ENCODE assay signal across 8 cellular contexts in the genomic region with DNA sequence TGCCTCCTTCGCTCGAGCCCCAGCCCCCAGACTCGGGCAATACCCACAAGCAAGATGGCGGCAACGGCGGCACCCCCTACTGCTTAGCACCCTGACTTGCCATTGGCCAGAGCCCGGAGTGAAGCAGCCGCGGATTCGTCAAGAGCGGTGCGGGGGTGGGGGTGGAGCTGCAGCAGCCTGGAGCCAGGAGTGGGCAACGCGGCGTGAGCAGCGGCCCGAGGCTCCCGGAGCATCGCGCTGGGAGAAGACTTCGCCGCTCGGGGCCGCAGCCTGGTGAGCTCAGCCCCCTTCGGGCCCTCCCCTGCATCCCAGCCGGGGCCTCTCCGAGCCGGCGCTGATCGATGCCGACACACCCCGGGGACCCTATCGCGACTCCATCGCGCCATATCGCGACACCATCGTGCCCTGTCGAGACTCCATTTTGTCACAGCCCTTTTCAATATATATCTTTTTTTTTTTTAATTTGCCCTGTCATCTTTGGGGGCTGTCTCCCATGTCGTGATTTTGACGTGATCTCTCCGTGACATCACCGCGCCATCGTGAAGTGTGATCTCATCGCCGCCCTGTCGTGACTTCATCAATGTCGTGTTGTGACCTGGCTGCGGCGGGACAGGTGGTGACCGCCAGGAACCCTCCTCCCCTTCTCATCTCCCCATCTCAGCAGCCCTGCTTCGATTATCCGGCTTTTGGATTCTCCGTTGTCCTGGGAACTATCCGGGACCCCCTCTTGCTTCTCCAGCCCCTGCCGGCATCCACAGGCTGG. TPM values are rescaled to one million over a fixed set of nuclear protein-coding genes. Genes with fewer than 3 reads are reported as not detected.
DNase-seq lines count a peak whose midpoint lies in the region; ATAC-seq and TF ChIP-seq lines count a peak whose summit lies in the region.

Gene NCDN, plus strand, starts transcription at position 189 of the 763 bp plus-strand sequence. Its CDS starts 392 bp downstream, at position 581.

- H3K27me3 Mint-ChIP-seq in activated CD4-positive, alpha-beta T cell treated with anti-CD3 and anti-CD28 coated beads, Interleukin-2, amount 10 ng/mL, durations not matched to agents 7 days and 5 days = no peaks in the 10 kb centered on the region

- H3K27me3 ChIP-seq in BJ (ENCODE audit: control insufficient read depth, insufficient read depth, low read length) = no peaks in the 10 kb centered on the region

- TF ChIP-seq CTCF in BJ (IDR thresholded peaks at IDR 0.05; ENCODE audit: insufficient read depth, low read depth, low read length) = no peak

- POLR2A ChIA-PET in BJ (lab: Charles Lee) = interaction anchor here (0.7 kb wide), 1 partner anchor 410 kb away, joined by 3 read pairs; no protein-coding TSS in a partner anchor
- POLR2A ChIA-PET in activated CD4-positive, alpha-beta T cell treated with anti-CD3 and anti-CD28 coated beads, Interleukin-2, amount 10 ng/mL, durations not matched to agents 7 days and 5 days (lab: Charles Lee) = interaction anchor here (0.7 to 1.0 kb wide), 2 partner anchors 19 to 48 kb away, joined by 4 to 13 read pairs; no protein-coding TSS in a partner anchor

- CTCF ChIA-PET in BJ (lab: Yijun Ruan, JAX) = interaction anchor here (1.0 to 4.6 kb wide), 7 partner anchors 9 to 705 kb away, joined by 3 to 60 read pairs (median 5); no protein-coding TSS in a partner anchor
- CTCF ChIA-PET in activated CD4-positive, alpha-beta T cell treated with anti-CD3 and anti-CD28 coated beads, Interleukin-2, amount 10 ng/mL, durations not matched to agents 7 days and 5 days (lab: Charles Lee) = interaction anchor here (0.6 to 2.4 kb wide), 6 partner anchors 9 to 170 kb away, joined by 3 to 7 read pairs (median 4); no protein-coding TSS in a partner anchor

- peaks cover 50% of the 10 kb centered on the region for H3K4me1 Mint-ChIP-seq in activated CD4-positive, alpha-beta T cell treated with anti-CD3 and anti-CD28 coated beads, Interleukin-2, amount 10 ng/mL, durations not matched to agents 7 days and 5 days

- peaks cover 4% of the 10 kb centered on the region for H3K36me3 ChIP-seq in BJ (ENCODE audit: control insufficient read depth, insufficient read depth, low read length)

- H3K4me3 Mint-ChIP-seq in activated CD4-positive, alpha-beta T cell treated with anti-CD3 and anti-CD28 coated beads, Interleukin-2, amount 10 ng/mL, durations not matched to agents 7 days and 5 days = peak within 1 kb of the TSS; percentile 97

- H3K4me3 ChIP-seq in BJ (ENCODE audit: low read depth, low read length) = peak within 1 kb of the TSS; percentile 92

- H3K27ac Mint-ChIP-seq in activated CD4-positive, alpha-beta T cell treated with anti-CD3 and anti-CD28 coated beads, Interleukin-2, amount 10 ng/mL, durations not matched to agents 7 days and 5 days = peak within 1 kb of the TSS; percentile 98

- ATAC-seq in GM19324 (IDR thresholded peaks at IDR 0.05; ENCODE audit: low FRiP score, unreplicated experiment) (peak; percentile 74), HG03469 (IDR thresholded peaks at IDR 0.05; ENCODE audit: unreplicated experiment) (peak; percentile 63)

- peaks cover 16% of the 10 kb centered on the region for H3K36me3 Mint-ChIP-seq in activated CD4-positive, alpha-beta T cell treated with anti-CD3 and anti-CD28 coated beads, Interleukin-2, amount 10 ng/mL, durations not matched to agents 7 days and 5 days (ENCODE audit: low read depth)

- H3K9me3 Mint-ChIP-seq in activated CD4-positive, alpha-beta T cell treated with anti-CD3 and anti-CD28 coated beads, Interleukin-2, amount 10 ng/mL, durations not matched to agents 7 days and 5 days = no peaks in the 10 kb centered on the region

- DNase-seq in BJ (ENCODE audit: low read depth) (peak; percentile 68), NCI-H69 (lab: John Stamatoyannopoulos, UW) (peak; percentile 96), cortex of kidney (lab: John Stamatoyannopoulos, UW) (peak; percentile 39), left kidney (ENCODE audit: low read depth, low spot score) (peak; percentile 99)
- DNase-seq in activated CD4-positive, alpha-beta T cell treated with anti-CD3 and anti-CD28 coated beads, Interleukin-2, amount 10 ng/mL, durations not matched to agents 7 days and 5 days = peak; percentile 97
- peak; percentile 96 to 97 for DNase-seq in stimulated activated CD4-positive, alpha-beta T cell treated with anti-CD3 and anti-CD28 coated beads, Interleukin-2, amount 100 ng/mL, for 24 hours

RNA-seq across cellular contexts. Expression of gene NCDN, which starts in this region (rescaled TPM):
- polyA plus RNA-seq in BJ (2011; rRNA removed) = 12.4 and 25.8 TPM in 2 replicates
- polyA minus RNA-seq in BJ (2011; rRNA and poly(A)+ RNA removed) = 21.6 and 24.1 TPM in 2 replicates
- total RNA-seq in activated CD4-positive, alpha-beta T cell treated with anti-CD3 and anti-CD28 coated beads, Interleukin-2, amount 10 ng/mL, durations not matched to agents 7 days and 5 days = 10 to 100 TPM; 19.4 to 21.4 TPM

Comparison
In these comparisons a context has a peak if more than half of its experiments do, and no peak if none do; other contexts are left out.
1. Peak in every context shown above with its lines: DNase-seq, ATAC-seq and H3K4me3 ChIP-seq.
2. DNase-seq: peak in every context shown above with its lines; median percentile 99 in left kidney; 97 in activated CD4-positive, alpha-beta T cell treated with anti-CD3 and anti-CD28 coated beads, Interleukin-2, amount 10 ng/mL, durations not matched to agents 7 days and 5 days; 96 in stimulated activated CD4-positive, alpha-beta T cell treated with anti-CD3 and anti-CD28 coated beads, Interleukin-2, amount 100 ng/mL, for 24 hours; 96 in NCI-H69; 68 in BJ; 39 in cortex of kidney.